ENCODE assay signal across 10 cellular contexts in genomic region chr2:228344531-228344930, GRCh38.
"Had no signal": no experiment of that assay in that cellular context is flagged by ENCODE, and none has a peak within 500 bp of the region (broad histone marks: within the 10 kb centered on the region; RNA-seq: fewer than 3 reads in every experiment).

No MANE protein-coding gene starts in this region.

- H2AFZ ChIP-seq: GM23338 had no signal

- H3K4me1 Mint-ChIP-seq: GM23338, H9, IgD-negative memory B cell had no signal

- H3K27ac Mint-ChIP-seq: GM23338, H9, HFFc6, IgD-negative memory B cell had no signal

- H3K27me3 Mint-ChIP-seq: IgD-negative memory B cell had no signal

- ATAC-seq: GM23338, HCT116, HepG2 had no signal

- FAIRE-seq: H1, H54, HepG2 had no signal

- H3K36me3 Mint-ChIP-seq: IgD-negative memory B cell had no signal

- H3K4me3 ChIP-seq: GM23338 had no signal

- DNase-seq: H9, HFFc6, KBM-7 had no signal

- H3K4me2 ChIP-seq: GM23338 had no signal

- H3K4me3 Mint-ChIP-seq: GM23338, H9, HFFc6, IgD-negative memory B cell had no signal

- H3K27ac ChIP-seq: HL-60 had no signal
